22 cellular contexts compared by ENCODE assay signal in genomic region chr1:54159733-54160316, GRCh38. TPM values are rescaled to one million over a fixed set of nuclear protein-coding genes. Genes with fewer than 3 reads are reported as not detected.
"Had no signal": no experiment of that assay in that cellular context is flagged by ENCODE, and none has a peak within 500 bp of the region (broad histone marks: within the 10 kb centered on the region; RNA-seq: fewer than 3 reads in every experiment).

No MANE protein-coding gene starts in this region.

- H3K36me3 Mint-ChIP-seq: activated naive CD8-positive, alpha-beta T cell treated with anti-CD3 and anti-CD28 coated beads for 36 hours had no signal

- H3K9me3 ChIP-seq: esophagus squamous epithelium, gastrocnemius medialis, thoracic aorta had no signal

- H3K27me3 ChIP-seq: esophagus squamous epithelium, gastrocnemius medialis had no signal

- ATAC-seq: left ventricle myocardium superior had no signal

- H3K4me1 Mint-ChIP-seq: activated naive CD8-positive, alpha-beta T cell treated with anti-CD3 and anti-CD28 coated beads for 36 hours; endodermal cell had no signal

- H3K4me3 Mint-ChIP-seq: activated naive CD8-positive, alpha-beta T cell treated with anti-CD3 and anti-CD28 coated beads for 36 hours; endodermal cell; nephron progenitor cell had no signal

- H3K4me3 ChIP-seq: esophagus squamous epithelium, gastrocnemius medialis, thoracic aorta had no signal

- H3K27me3 Mint-ChIP-seq: activated naive CD8-positive, alpha-beta T cell treated with anti-CD3 and anti-CD28 coated beads for 36 hours had no signal

- H3K9me3 Mint-ChIP-seq: activated naive CD8-positive, alpha-beta T cell treated with anti-CD3 and anti-CD28 coated beads for 36 hours; endodermal cell; nephron progenitor cell had no signal

- DNase-seq: activated CD4-positive, alpha-beta T cell treated with anti-CD3 and anti-CD28 coated beads for 1 hour; activated CD4-positive, alpha-beta T cell treated with anti-CD3 and anti-CD28 coated beads, Interleukin-2, amount 50 U/mL, for 1 hour; activated naive CD8-positive, alpha-beta T cell treated with anti-CD3 and anti-CD28 coated beads for 36 hours; activated T-cell treated with anti-CD3 and anti-CD28 coated beads, Interleukin-2, amount 50 U/mL, for 1 hour; cerebellar nuclear complex; cortex of kidney; endodermal cell; esophagus squamous epithelium; gastrocnemius medialis; hypothalamus; left ventricle myocardium superior; mammary epithelial cell; nephron progenitor cell; retina; stimulated activated CD4-positive, alpha-beta T cell treated with anti-CD3 and anti-CD28 coated beads, Interleukin-4, amount 100 ng/mL, for 1 hour; stimulated activated naive CD4-positive, alpha-beta T cell treated with Interleukin-2 at 50 U/mL for 16 hours; T-helper 1 cell; T-helper 9 cell had no signal

- H3K36me3 ChIP-seq: esophagus squamous epithelium, gastrocnemius medialis, thoracic aorta had no signal

- H3K27ac Mint-ChIP-seq: activated naive CD8-positive, alpha-beta T cell treated with anti-CD3 and anti-CD28 coated beads for 36 hours; endodermal cell; nephron progenitor cell; progenitor cell of endocrine pancreas had no signal

- H3K4me1 ChIP-seq: gastrocnemius medialis had no signal

- H3K27ac ChIP-seq: esophagus squamous epithelium, gastrocnemius medialis, thoracic aorta had no signal

RNA-seq across cellular contexts. Expression of gene CDCP2, which starts 7.0 kb away (rescaled TPM):
- total RNA-seq: activated naive CD8-positive, alpha-beta T cell treated with anti-CD3 and anti-CD28 coated beads for 36 hours; bronchial epithelial cell; endodermal cell; gastrocnemius medialis; left ventricle myocardium superior; mammary epithelial cell; myocyte; progenitor cell of endocrine pancreas; thoracic aorta had no signal
- polyA plus RNA-seq: mammary epithelial cell had no signal
